26 cellular contexts compared by ENCODE assay signal in genomic region chr14:37600880-37601741, GRCh38. TPM values are rescaled to one million over a fixed set of nuclear protein-coding genes. Genes with fewer than 3 reads are reported as not detected.
"Had no signal": no experiment of that assay in that cellular context is flagged by ENCODE, and none has a peak within 500 bp of the region (broad histone marks: within the 10 kb centered on the region; RNA-seq: fewer than 3 reads in every experiment).

No MANE protein-coding gene starts in this region.

- H3K27ac ChIP-seq: body of pancreas, dorsolateral prefrontal cortex, foreskin keratinocyte, upper lobe of left lung had no signal

- H3K36me3 ChIP-seq: upper lobe of left lung had no signal

- ATAC-seq: activated CD8-positive, alpha-beta memory T cell treated with anti-CD3 and anti-CD28 coated beads, Interleukin-2, amount 10 ng/mL, durations not matched to agents 7 days and 5 days; body of pancreas; foreskin keratinocyte; left cardiac atrium; SK-N-SH treated with all-trans-retinoic acid at 6 μM for 48 hours; T-cell had no signal

- H3K9me3 ChIP-seq: body of pancreas, upper lobe of left lung had no signal

- DNase-seq: activated CD4-positive, alpha-beta memory T cell treated with anti-CD3 and anti-CD28 coated beads, Interleukin-2, amount 10 ng/mL, durations not matched to agents 7 days and 5 days; activated CD4-positive, alpha-beta T cell treated with anti-CD3 and anti-CD28 coated beads for 48 hours; activated CD4-positive, CD25-positive, alpha-beta regulatory T cell; activated CD8-positive, alpha-beta memory T cell treated with anti-CD3 and anti-CD28 coated beads, Interleukin-2, amount 10 ng/mL, durations not matched to agents 7 days and 5 days; activated naive CD4-positive, alpha-beta T cell; activated naive CD8-positive, alpha-beta T cell treated with anti-CD3 and anti-CD28 coated beads, Interleukin-2, amount 10 ng/mL, durations not matched to agents 7 days and 5 days; body of pancreas; caudate nucleus; dorsolateral prefrontal cortex; endodermal cell; foreskin keratinocyte; hippocampal formation; left cardiac atrium; stimulated activated CD4-positive, alpha-beta T cell treated with anti-CD3 and anti-CD28 coated beads, Interleukin-12 subunit alpha, Interleukin-12 subunit beta, amount 100 ng/mL, for 4 hours; stimulated activated CD4-positive, alpha-beta T cell treated with anti-CD3 and anti-CD28 coated beads, Interleukin-1b, Interleukin-23, amount 100 ng/mL, for 48 hours; stimulated activated CD8-positive, alpha-beta memory T cell treated with anti-CD3 and anti-CD28 coated beads, Interleukin-4, amount 100 ng/mL, for 48 hours; T-cell; upper lobe of left lung had no signal

- H3K4me3 ChIP-seq: body of pancreas, dorsolateral prefrontal cortex had no signal

- H3K4me1 ChIP-seq: foreskin keratinocyte had no signal

RNA-seq across cellular contexts. Expression of gene TTC6, which starts 5.7 kb away (rescaled TPM):
- total RNA-seq: activated CD4-positive, alpha-beta memory T cell treated with anti-CD3 and anti-CD28 coated beads, Interleukin-2, amount 10 ng/mL, durations not matched to agents 7 days and 5 days; activated CD8-positive, alpha-beta memory T cell treated with anti-CD3 and anti-CD28 coated beads, Interleukin-2, amount 10 ng/mL, durations not matched to agents 7 days and 5 days; activated naive CD8-positive, alpha-beta T cell treated with anti-CD3 and anti-CD28 coated beads, Interleukin-2, amount 10 ng/mL, durations not matched to agents 7 days and 5 days; body of pancreas; epithelial cell of proximal tubule; foreskin keratinocyte; left cardiac atrium; lung microvascular endothelial cell; myocyte; osteocyte; T-cell had no signal
- polyA plus RNA-seq: fibroblast of lung, foreskin keratinocyte, neural cell had no signal

RNA-seq across cellular contexts. Expression of gene FOXA1, which starts 6.1 kb away (rescaled TPM):
- total RNA-seq: activated CD4-positive, alpha-beta memory T cell treated with anti-CD3 and anti-CD28 coated beads, Interleukin-2, amount 10 ng/mL, durations not matched to agents 7 days and 5 days; activated CD8-positive, alpha-beta memory T cell treated with anti-CD3 and anti-CD28 coated beads, Interleukin-2, amount 10 ng/mL, durations not matched to agents 7 days and 5 days; activated naive CD8-positive, alpha-beta T cell treated with anti-CD3 and anti-CD28 coated beads, Interleukin-2, amount 10 ng/mL, durations not matched to agents 7 days and 5 days; dorsolateral prefrontal cortex; foreskin keratinocyte; left cardiac atrium; lung microvascular endothelial cell; osteocyte; temporal lobe had no signal
- polyA plus RNA-seq: foreskin keratinocyte, neural cell had no signal
